In genomic region chr14:68232643-68233055, GRCh38 we compare ENCODE assay signal across 1 cellular context.
TF ChIP-seq lines count a peak whose summit lies in the region.

No MANE protein-coding gene starts in this region.

TF ChIP-seq in WTC11, 78 proteins besides CTCF, POLR2A, EP300 and RAD21 (continued from another document):
- TF ChIP-seq, protein P1, sequence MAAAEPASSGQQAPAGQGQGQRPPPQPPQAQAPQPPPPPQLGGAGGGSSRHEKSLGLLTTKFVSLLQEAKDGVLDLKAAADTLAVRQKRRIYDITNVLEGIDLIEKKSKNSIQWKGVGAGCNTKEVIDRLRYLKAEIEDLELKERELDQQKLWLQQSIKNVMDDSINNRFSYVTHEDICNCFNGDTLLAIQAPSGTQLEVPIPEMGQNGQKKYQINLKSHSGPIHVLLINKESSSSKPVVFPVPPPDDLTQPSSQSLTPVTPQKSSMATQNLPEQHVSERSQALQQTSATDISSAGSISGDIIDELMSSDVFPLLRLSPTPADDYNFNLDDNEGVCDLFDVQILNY (CRISPR knock-in tag; IDR thresholded peaks at IDR 0.05): no peak
- no peak for TF ChIP-seq JUN (CRISPR knock-in tag; IDR thresholded peaks at IDR 0.05)
- no peak for TF ChIP-seq FOXP4 (CRISPR knock-in tag; IDR thresholded peaks at IDR 0.05)
- TF ChIP-seq GABPB1 (CRISPR knock-in tag; IDR thresholded peaks at IDR 0.05): no peak
- no peak for TF ChIP-seq OVOL2 (CRISPR knock-in tag; IDR thresholded peaks at IDR 0.05; ENCODE audit: borderline replicate concordance)
- no peak for TF ChIP-seq KAT7 (CRISPR knock-in tag; IDR thresholded peaks at IDR 0.05; ENCODE audit: borderline replicate concordance)
TF ChIP-seq in WTC11: peak in this region for 0.
